Comparison of ENCODE assay signal across 28 cellular contexts in genomic region chr2:44716131-44716530, GRCh38.
"Had no signal": no experiment of that assay in that cellular context is flagged by ENCODE, and none has a peak within 500 bp of the region (broad histone marks: within the 10 kb centered on the region; RNA-seq: fewer than 3 reads in every experiment).

No MANE protein-coding gene starts in this region.

- H3K9me3 ChIP-seq: breast epithelium, esophagus squamous epithelium, heart right ventricle, psoas muscle, testis, transverse colon had no signal

- H3K4me1 Mint-ChIP-seq: activated naive CD4-positive, alpha-beta T cell treated with anti-CD3 and anti-CD28 coated beads, Interleukin-2, amount 50 U/mL, for 24 hours had no signal

- H3K27ac Mint-ChIP-seq: activated CD8-positive, alpha-beta memory T cell treated with anti-CD3 and anti-CD28 coated beads, Interleukin-2, amount 10 ng/mL, durations not matched to agents 7 days and 5 days; activated CD8-positive, alpha-beta T cell treated with anti-CD3 and anti-CD28 coated beads for 36 hours; activated naive CD4-positive, alpha-beta T cell treated with anti-CD3 and anti-CD28 coated beads, Interleukin-2, amount 50 U/mL, for 24 hours; activated naive CD8-positive, alpha-beta T cell treated with anti-CD3 and anti-CD28 coated beads, Interleukin-2, amount 50 U/mL, for 24 hours; activated T-helper 2 cell treated with anti-CD3 and anti-CD28 coated beads, Interferon-gamma antibody, Interleukin-2, Interleukin-4, amounts not matched to agents 10 μg/mL and 5 μg/mL and 100 μg/mL, durations not matched to agents 14 hours and 24 hours and 36 hours; dendritic cell treated with granulocyte-macrophage colony-stimulating factor and Interleukin-4, amounts not matched to agents 40 ng/mL and 50 ng/mL, for 4 days; natural killer cell; neural progenitor cell; T-helper 2 cell treated with Interferon-gamma antibody and Interleukin-4, amounts not matched to agents 5 μg/mL and 100 μg/mL, for 36 hours had no signal

- H3K36me3 ChIP-seq: esophagus squamous epithelium, heart right ventricle, neural progenitor cell, transverse colon had no signal

- H3K4me1 ChIP-seq: breast epithelium, esophagus squamous epithelium, foreskin keratinocyte, parathyroid adenoma, psoas muscle, testis, transverse colon had no signal

- H2AFZ ChIP-seq: neural progenitor cell, parathyroid adenoma had no signal

- H3K27me3 Mint-ChIP-seq: activated B cell treated with CpG ODN at 0.5 μM for 24 hours; activated CD8-positive, alpha-beta memory T cell treated with anti-CD3 and anti-CD28 coated beads, Interleukin-2, amount 10 ng/mL, durations not matched to agents 7 days and 5 days; activated CD8-positive, alpha-beta T cell treated with anti-CD3 and anti-CD28 coated beads for 36 hours; activated naive CD4-positive, alpha-beta T cell treated with anti-CD3 and anti-CD28 coated beads, Interleukin-2, amount 50 U/mL, for 24 hours; activated naive CD8-positive, alpha-beta T cell treated with anti-CD3 and anti-CD28 coated beads, Interleukin-2, amount 50 U/mL, for 24 hours; dendritic cell treated with granulocyte-macrophage colony-stimulating factor and Interleukin-4, amounts not matched to agents 40 ng/mL and 50 ng/mL, for 4 days had no signal

- H3K27me3 ChIP-seq: breast epithelium, esophagus squamous epithelium, foreskin keratinocyte, heart right ventricle, neural progenitor cell, testis, transverse colon had no signal

- H3K4me3 Mint-ChIP-seq: activated B cell treated with CpG ODN at 0.5 μM for 24 hours; activated CD8-positive, alpha-beta memory T cell treated with anti-CD3 and anti-CD28 coated beads, Interleukin-2, amount 10 ng/mL, durations not matched to agents 7 days and 5 days; activated CD8-positive, alpha-beta T cell treated with anti-CD3 and anti-CD28 coated beads for 36 hours; activated naive CD4-positive, alpha-beta T cell treated with anti-CD3 and anti-CD28 coated beads, Interleukin-2, amount 50 U/mL, for 24 hours; activated naive CD8-positive, alpha-beta T cell treated with anti-CD3 and anti-CD28 coated beads, Interleukin-2, amount 50 U/mL, for 24 hours; dendritic cell treated with granulocyte-macrophage colony-stimulating factor and Interleukin-4, amounts not matched to agents 40 ng/mL and 50 ng/mL, for 4 days; natural killer cell; neural progenitor cell; T-helper 2 cell treated with Interferon-gamma antibody and Interleukin-4, amounts not matched to agents 5 μg/mL and 100 μg/mL, for 36 hours had no signal

- H3K27ac ChIP-seq: breast epithelium, epithelial cell of prostate, esophagus squamous epithelium, foreskin keratinocyte, heart right ventricle, neural progenitor cell, parathyroid adenoma, psoas muscle, skin epidermis, testis, transverse colon had no signal

- H3K4me3 ChIP-seq: breast epithelium, esophagus squamous epithelium, heart right ventricle, neural progenitor cell, psoas muscle, skin epidermis, testis, transverse colon had no signal

- H3K4me2 ChIP-seq: neural progenitor cell had no signal

- H3K9me3 Mint-ChIP-seq: activated B cell treated with CpG ODN at 0.5 μM for 24 hours; activated CD8-positive, alpha-beta T cell treated with anti-CD3 and anti-CD28 coated beads for 36 hours; activated naive CD4-positive, alpha-beta T cell treated with anti-CD3 and anti-CD28 coated beads, Interleukin-2, amount 50 U/mL, for 24 hours; activated naive CD8-positive, alpha-beta T cell treated with anti-CD3 and anti-CD28 coated beads, Interleukin-2, amount 50 U/mL, for 24 hours; activated T-helper 2 cell treated with anti-CD3 and anti-CD28 coated beads, Interferon-gamma antibody, Interleukin-2, Interleukin-4, amounts not matched to agents 10 μg/mL and 5 μg/mL and 100 μg/mL, durations not matched to agents 14 hours and 24 hours and 36 hours; dendritic cell treated with granulocyte-macrophage colony-stimulating factor and Interleukin-4, amounts not matched to agents 40 ng/mL and 50 ng/mL, for 4 days; natural killer cell; neural progenitor cell; T-helper 2 cell treated with Interferon-gamma antibody and Interleukin-4, amounts not matched to agents 5 μg/mL and 100 μg/mL, for 36 hours had no signal

- H3K9ac ChIP-seq: neural progenitor cell, parathyroid adenoma had no signal

- DNase-seq: activated B cell treated with CpG ODN at 0.5 μM for 24 hours; activated CD4-positive, alpha-beta T cell treated with anti-CD3 and anti-CD28 coated beads, Interleukin-2, amount 50 U/mL, for 1 hour; activated CD8-positive, alpha-beta memory T cell treated with anti-CD3 and anti-CD28 coated beads, Interleukin-2, amount 10 ng/mL, durations not matched to agents 7 days and 5 days; activated CD8-positive, alpha-beta T cell treated with anti-CD3 and anti-CD28 coated beads for 36 hours; activated naive CD8-positive, alpha-beta T cell treated with anti-CD3 and anti-CD28 coated beads, Interleukin-2, amount 50 U/mL, for 24 hours; activated T-cell treated with anti-CD3 and anti-CD28 coated beads, Interleukin-2, amount 50 U/mL, for 48 hours; central memory CD4-positive, alpha-beta T cell; esophagus squamous epithelium; natural killer cell; occipital lobe; psoas muscle; stimulated activated CD4-positive, alpha-beta T cell treated with anti-CD3 and anti-CD28 coated beads, Interleukin-12 subunit alpha, Interleukin-12 subunit beta, amount 100 ng/mL, for 4 hours; stimulated activated CD4-positive, alpha-beta T cell treated with anti-CD3 and anti-CD28 coated beads, Interleukin-4, amount 100 ng/mL, for 1 hour; stimulated activated naive CD8-positive, alpha-beta T cell treated with anti-CD3 and anti-CD28 coated beads, Interleukin-15, Interleukin-2, amounts not matched to agents 100 U/mL and 50 U/mL, for 24 hours; T-helper 1 cell; testis; transverse colon had no signal

- H3K79me2 ChIP-seq: parathyroid adenoma had no signal

- ATAC-seq: activated CD8-positive, alpha-beta memory T cell treated with anti-CD3 and anti-CD28 coated beads, Interleukin-2, amount 10 ng/mL, durations not matched to agents 7 days and 5 days; activated CD8-positive, alpha-beta T cell treated with anti-CD3 and anti-CD28 coated beads for 36 hours; activated naive CD8-positive, alpha-beta T cell treated with anti-CD3 and anti-CD28 coated beads, Interleukin-2, amount 50 U/mL, for 24 hours; natural killer cell; stimulated activated naive CD8-positive, alpha-beta T cell treated with anti-CD3 and anti-CD28 coated beads, Interleukin-15, Interleukin-2, amounts not matched to agents 100 U/mL and 50 U/mL, for 24 hours had no signal
